Comparison of ENCODE assay signal across 8 cellular contexts in genomic region chr5:138575194-138576015, GRCh38. TPM values are rescaled to one million over a fixed set of nuclear protein-coding genes. Genes with fewer than 3 reads are reported as not detected.
A peak's percentile ranks its signal among the peaks of the same experiment; 100 is the strongest.
DNase-seq lines count a peak whose midpoint lies in the region; ATAC-seq and TF ChIP-seq lines count a peak whose summit lies in the region.

Gene HSPA9 (minus strand): TSS chr5:138575401. CDS start chr5:138575318, 83 bp downstream.

- H3K9me3 ChIP-seq in HUES64 (ENCODE audit: insufficient read depth, low read depth, low read length) = no peaks in the 10 kb centered on the region
- H3K9me3 ChIP-seq in OCI-LY1 (ENCODE audit: low read length) = no peaks in the 10 kb centered on the region

- H3K36me3 ChIP-seq in HUES64 (ENCODE audit: insufficient read depth, low read length) = peaks cover 38% of the 10 kb centered on the region
- H3K36me3 ChIP-seq in OCI-LY1 (ENCODE audit: insufficient read depth, low read length) = peaks cover 43% of the 10 kb centered on the region

- H3K4me2 ChIP-seq in OCI-LY1 (ENCODE audit: low read length) = peak within 1 kb of the TSS; percentile 67

- peak; percentile 85 for ATAC-seq in GM21447 (IDR thresholded peaks at IDR 0.05; ENCODE audit: unreplicated experiment)

- peak within 1 kb of the TSS; percentile 99 for H3K27ac ChIP-seq in HUES64 (ENCODE audit: low read depth, low read length)
- peak within 1 kb of the TSS; percentile 85 for H3K27ac ChIP-seq in OCI-LY1 (ENCODE audit: low read depth, low read length, poor library complexity, severe bottlenecking)

- H3K4me1 ChIP-seq in HUES64 (ENCODE audit: insufficient read depth, low read length) (peaks cover 6% of the 10 kb centered on the region; the same call in 1 of the 2 replicates), OCI-LY1 (ENCODE audit: insufficient read depth, low read length, severe bottlenecking) (peaks cover 28% of the 10 kb centered on the region)

- peaks cover 64% of the 10 kb centered on the region for H3K36me3 Mint-ChIP-seq in Calu3 (ENCODE audit: insufficient read depth, unreplicated experiment)

- no peaks in the 10 kb centered on the region for H3K9me2 ChIP-seq in OCI-LY1 (ENCODE audit: low read depth, low read length)

- H3K9me3 Mint-ChIP-seq in Calu3 (ENCODE audit: low read depth, unreplicated experiment) = peaks cover 3% of the 10 kb centered on the region

- H3K27me3 Mint-ChIP-seq in Calu3 (ENCODE audit: unreplicated experiment) = no peaks in the 10 kb centered on the region

- no peaks in the 10 kb centered on the region for H4K20me1 ChIP-seq in OCI-LY1 (ENCODE audit: insufficient read depth, low read length)

- peak within 1 kb of the TSS; percentile 94 for H3K4me3 Mint-ChIP-seq in Calu3 (ENCODE audit: low read depth, unreplicated experiment)

- TF ChIP-seq CTCF in Calu3 (IDR thresholded peaks at IDR 0.05; ENCODE audit: unreplicated experiment) = no peak
- no peak for TF ChIP-seq CTCF in OCI-LY1 (IDR thresholded peaks at IDR 0.05; ENCODE audit: low read length)

- WGBS in HUES64 = 1% methylated on average over 73 of the region's 73 CpGs

- CTCF ChIA-PET in Calu3 (lab: Charles Lee) = interaction anchor here (0.5 to 1.4 kb wide), 6 partner anchors 28 to 655 kb away, joined by 3 to 4 read pairs (median 3); partner anchors contain the start of gene EGR1

- H2AFZ ChIP-seq in OCI-LY1 (ENCODE audit: low read length) = peak within 1 kb of the TSS; percentile 39; the same call in 1 of the 2 replicates

- peak within 1 kb of the TSS; percentile 99 for H3K27ac Mint-ChIP-seq in Calu3 (ENCODE audit: unreplicated experiment)

- no peaks in the 10 kb centered on the region; the same call in 1 of the 2 replicates for H3F3A ChIP-seq in OCI-LY1 (ENCODE audit: insufficient read depth, low read length)

- peak; percentile 99 for DNase-seq in Calu3
- DNase-seq in activated CD8-positive, alpha-beta memory T cell treated with anti-CD3 and anti-CD28 coated beads, Interleukin-2, amount 50 U/mL, for 4 hours = peak; percentile 94
- peak; percentile 98 for DNase-seq in mesenteric fat pad (ENCODE audit: low spot score)
- peak; percentile 74 for DNase-seq in stimulated activated CD8-positive, alpha-beta memory T cell treated with anti-CD3 and anti-CD28 coated beads, Interleukin-15, amount 100 ng/mL, for 24 hours (ENCODE audit: low read depth)

- H3K4me3 ChIP-seq in HUES64 (ENCODE audit: low read length) (peak within 1 kb of the TSS; percentile 89), OCI-LY1 (ENCODE audit: low read depth, low read length, poor library complexity, severe bottlenecking) (peak within 1 kb of the TSS; percentile 85)

- H3K9ac ChIP-seq in HUES64 (ENCODE audit: low read depth, low read length) = peak within 1 kb of the TSS; percentile 98
- peak within 1 kb of the TSS; percentile 87 for H3K9ac ChIP-seq in OCI-LY1 (ENCODE audit: low read length)

- no peaks in the 10 kb centered on the region for H3K27me3 ChIP-seq in HUES64 (ENCODE audit: insufficient read depth, low read length)
- no peaks in the 10 kb centered on the region for H3K27me3 ChIP-seq in OCI-LY1 (ENCODE audit: insufficient read depth, low read length)

- peaks cover 17% of the 10 kb centered on the region for H3K4me1 Mint-ChIP-seq in Calu3 (ENCODE audit: low read depth, unreplicated experiment)

- peaks cover 19% of the 10 kb centered on the region for H3K79me2 ChIP-seq in OCI-LY1 (ENCODE audit: insufficient read depth, low read length)

- intact Hi-C loops in Calu3 (cut with micrococcal nuclease; ENCODE audit: unreplicated experiment) = loop anchor here (5.0 to 10.0 kb wide), 2 partner anchors 152 to 179 kb away; partner anchors contain the start of gene CTNNA1

- in situ Hi-C loops in endometrial microvascular endothelial cells (cut with HindIII; ENCODE audit: inconsistent ontology term, low pct_unique_long_range_greater_than_20kb, low sequenced_read_pairs) = no loop called here

- BruUV-seq in Calu3 (replicated peaks; lab: Mats Ljungman, UMichigan) = no TSS peak

RNA-seq across cellular contexts. Expression of gene HSPA9, which starts in this region (rescaled TPM):
- total RNA-seq in Calu3 (2022) (455 and 460 TPM in 2 replicates), endometrial microvascular endothelial cells (ENCODE audit: inconsistent ontology term) (452 TPM), mesenteric fat pad (224 TPM)
- 276 TPM for polyA plus RNA-seq in HUES64 (2013, experiment 1 of 2)
- polyA plus RNA-seq in HUES64 (2013, experiment 2 of 2) = 247 TPM

Comparison
In these comparisons a context has a peak if more than half of its experiments do, and no peak if none do; other contexts are left out.
1. Peak in every context shown above with its lines: DNase-seq, ATAC-seq, H3K4me3 ChIP-seq and H3K27ac ChIP-seq.